In the genomic region with DNA sequence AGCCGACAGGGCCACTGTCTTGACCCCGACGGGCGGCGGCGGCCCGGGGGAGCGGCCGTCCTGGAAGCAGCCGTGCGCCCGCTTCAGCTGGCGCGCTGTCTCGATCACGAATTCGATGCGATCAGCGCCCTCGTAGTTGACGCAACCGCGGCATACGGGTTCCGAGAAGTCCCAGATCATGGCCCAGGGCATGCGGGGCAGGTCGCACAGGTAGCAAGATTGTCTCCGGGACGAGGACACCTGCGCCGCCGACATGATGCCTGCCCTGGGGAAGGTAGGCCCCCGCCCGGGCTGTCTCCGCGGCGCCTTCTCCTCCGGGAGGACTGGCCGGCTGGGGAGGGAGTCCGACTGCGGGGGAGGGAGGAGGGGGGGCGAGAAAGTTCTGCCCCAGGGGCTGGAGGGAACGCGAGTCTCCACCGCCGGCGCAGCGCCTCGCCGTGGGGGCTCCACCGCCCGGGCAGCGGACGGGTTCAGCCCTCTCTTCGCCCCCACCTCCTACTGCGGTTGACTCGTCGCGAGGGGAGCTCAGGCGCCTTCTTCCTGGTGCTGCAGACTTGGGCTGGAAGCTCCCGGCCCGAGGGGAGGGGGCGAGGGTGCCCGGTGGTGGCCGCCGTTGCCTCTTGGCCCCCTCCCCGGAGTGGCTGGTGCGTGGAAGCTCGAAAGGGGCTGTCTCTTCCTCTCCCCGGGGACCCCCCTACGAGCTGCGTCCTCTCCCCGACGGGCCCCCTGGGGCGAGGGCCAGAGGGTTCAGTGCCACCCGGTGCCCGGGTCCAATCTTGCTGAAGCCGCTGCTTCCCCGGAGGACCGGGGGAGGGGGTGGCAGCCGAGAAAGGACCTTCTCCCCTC, we compare ENCODE assay signal across 8 cellular contexts. TPM values are rescaled to one million over a fixed set of nuclear protein-coding genes. Genes with fewer than 3 reads are reported as not detected.
DNase-seq lines count a peak whose midpoint lies in the region; ATAC-seq and TF ChIP-seq lines count a peak whose summit lies in the region.

No MANE protein-coding gene starts in this region.

- peak overlapping the region; percentile 95 for H3K9ac ChIP-seq in rectal smooth muscle tissue (ENCODE audit: low read length)

- 0 to 1% (median 0%) methylated on average over 7 to 81 of the region's 81 CpGs; no CpG with 5 or more reads in 1 of the 4 donors for WGBS in adrenal gland, 4 donors

- H3K27me3 ChIP-seq in adrenal gland, result no peaks in the 10 kb centered on the region
- no peaks in the 10 kb centered on the region for H3K27me3 ChIP-seq in right atrium auricular region
- no peaks in the 10 kb centered on the region for H3K27me3 ChIP-seq in rectal smooth muscle tissue (ENCODE audit: control insufficient read depth, insufficient read depth, low read length)

- in situ Hi-C loops in Caki2 (cut with HindIII; ENCODE audit: low pct_unique_long_range_greater_than_20kb, low sequenced_read_pairs), result no loop called here

- intact Hi-C loops in adrenal gland (cut with DNase I), result loop anchor here (5.0 kb wide), 3 partner anchors 70 to 115 kb away; no protein-coding TSS in a partner anchor

- TF ChIP-seq POLR2A in adrenal gland (IDR thresholded peaks at IDR 0.05), result peak; percentile 22 to 65

- peaks cover 54 to 70% of the 10 kb centered on the region in 2 donors for H3K4me1 ChIP-seq in adrenal gland (replicated peaks in 1 of 2)
- H3K4me1 ChIP-seq in right atrium auricular region, result peaks cover 0 to 75% of the 10 kb centered on the region in 2 donors
- peaks cover 45% of the 10 kb centered on the region for H3K4me1 ChIP-seq in rectal smooth muscle tissue (ENCODE audit: control insufficient read depth, insufficient read depth, low read length)

- TF ChIP-seq CTCF in adrenal gland (IDR thresholded peaks at IDR 0.05) (peak in 2 of 6 experiments; percentile 11 to 25), right atrium auricular region (IDR thresholded peaks at IDR 0.05) (peak in 1 of 2 donors; percentile 58)

- H3K4me3 ChIP-seq in adrenal gland (peak overlapping the region in 3 of 4 donors; percentile 85 to 90 (median 86)), right atrium auricular region (peak overlapping the region; percentile 57 to 67), rectal smooth muscle tissue (ENCODE audit: low read length) (peak overlapping the region; percentile 70)

- H3K27ac ChIP-seq in adrenal gland, result peak overlapping the region; percentile 99 to 100 (median 99)
- H3K27ac ChIP-seq in right atrium auricular region, result peak overlapping the region; percentile 99 to 100
- H3K27ac ChIP-seq in rectal smooth muscle tissue (ENCODE audit: low read depth, low read length), result peak overlapping the region; percentile 98

- peak; percentile 40 for ATAC-seq in GM19438 (IDR thresholded peaks at IDR 0.05; ENCODE audit: low read depth, unreplicated experiment)
- ATAC-seq in HG03520 (IDR thresholded peaks at IDR 0.05; ENCODE audit: unreplicated experiment), result peak; percentile 22
- ATAC-seq in SK-N-SH treated with all-trans-retinoic acid at 6 μM for 48 hours, result peak; percentile 24

- H3K9me3 ChIP-seq in adrenal gland (replicated peaks in 1 of 3), result no peaks in the 10 kb centered on the region
- no peaks in the 10 kb centered on the region for H3K9me3 ChIP-seq in right atrium auricular region

- DNase-seq in Caki2 (ENCODE audit: low read depth), result peak; percentile 73
- DNase-seq in adrenal gland, result peak; percentile 76 to 87 (median 81)
- no peak for DNase-seq in right atrium auricular region (ENCODE audit: low spot score)
- DNase-seq in SHP77 treated with DMSO at 0.1 percent for 48 hours (lab: John Stamatoyannopoulos, UW), result no peak

- H3K36me3 ChIP-seq in adrenal gland (replicated peaks in 1 of 2), result peaks cover 0 to 22% of the 10 kb centered on the region in 2 donors
- H3K36me3 ChIP-seq in right atrium auricular region, result peaks cover 15% of the 10 kb centered on the region
- peaks cover 4% of the 10 kb centered on the region for H3K36me3 ChIP-seq in rectal smooth muscle tissue (ENCODE audit: control insufficient read depth, insufficient read depth, low read length)

TF ChIP-seq in SK-N-SH treated with all-trans-retinoic acid at 6 μM for 48 hours, 23 proteins besides CTCF, POLR2A, EP300 and RAD21:
- no peak for TF ChIP-seq ZNF8 (CRISPR knock-in tag; IDR thresholded peaks at IDR 0.05)
- TF ChIP-seq, protein P1, sequence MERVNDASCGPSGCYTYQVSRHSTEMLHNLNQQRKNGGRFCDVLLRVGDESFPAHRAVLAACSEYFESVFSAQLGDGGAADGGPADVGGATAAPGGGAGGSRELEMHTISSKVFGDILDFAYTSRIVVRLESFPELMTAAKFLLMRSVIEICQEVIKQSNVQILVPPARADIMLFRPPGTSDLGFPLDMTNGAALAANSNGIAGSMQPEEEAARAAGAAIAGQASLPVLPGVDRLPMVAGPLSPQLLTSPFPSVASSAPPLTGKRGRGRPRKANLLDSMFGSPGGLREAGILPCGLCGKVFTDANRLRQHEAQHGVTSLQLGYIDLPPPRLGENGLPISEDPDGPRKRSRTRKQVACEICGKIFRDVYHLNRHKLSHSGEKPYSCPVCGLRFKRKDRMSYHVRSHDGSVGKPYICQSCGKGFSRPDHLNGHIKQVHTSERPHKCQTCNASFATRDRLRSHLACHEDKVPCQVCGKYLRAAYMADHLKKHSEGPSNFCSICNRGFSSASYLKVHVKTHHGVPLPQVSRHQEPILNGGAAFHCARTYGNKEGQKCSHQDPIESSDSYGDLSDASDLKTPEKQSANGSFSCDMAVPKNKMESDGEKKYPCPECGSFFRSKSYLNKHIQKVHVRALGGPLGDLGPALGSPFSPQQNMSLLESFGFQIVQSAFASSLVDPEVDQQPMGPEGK (CRISPR knock-in tag; IDR thresholded peaks at IDR 0.05; ENCODE audit: borderline replicate concordance), result peak; percentile 93

RNA-seq across cellular contexts. Expression of a gene that starts 0.7 kb away (rescaled TPM):
- 45.8 and 55.8 TPM in 2 replicates for total RNA-seq in Caki2 (2014; rRNA removed; shearing (Covaris generic); ENCODE audit: low replicate concordance)
- total RNA-seq in adrenal gland (100 to 1,000 TPM in 2 of 8 donors, 10 to 100 TPM in 6; 52.2 to 104 (median 86.0) TPM), right atrium auricular region (10 to 100 TPM; 42.0 to 51.1 TPM)
- polyA plus RNA-seq in adrenal gland, result 1 to 10 TPM; 6.5 to 8.8 (median 8.3) TPM

Comparison
In these comparisons a context has a peak if more than half of its experiments do, and no peak if none do; other contexts are left out.
1. DNase-seq: peak in Caki2 (single experiment) and adrenal gland (7 of 7); none in right atrium auricular region (single experiment) and SHP77 treated with DMSO at 0.1 percent for 48 hours (single experiment).
2. Peak in every context shown above with its lines, with median percentiles within 50 percentile points of each other: ATAC-seq, H3K27ac ChIP-seq and H3K4me3 ChIP-seq.